ENCODE assay signal across 32 cellular contexts in genomic region chr16:48487287-48487686, GRCh38.
"Had no signal": no experiment of that assay in that cellular context is flagged by ENCODE, and none has a peak within 500 bp of the region (broad histone marks: within the 10 kb centered on the region; RNA-seq: fewer than 3 reads in every experiment).

No MANE protein-coding gene starts in this region.

- H3K4me1 Mint-ChIP-seq: activated naive CD8-positive, alpha-beta T cell treated with anti-CD3 and anti-CD28 coated beads for 36 hours; endodermal cell; nephron progenitor cell; stimulated activated effector memory CD8-positive, alpha-beta T cell treated with anti-CD3 and anti-CD28 coated beads, Interleukin-12 subunit alpha, Interleukin-12 subunit beta, amount 100 ng/mL, for 72 hours; stimulated activated naive CD8-positive, alpha-beta T cell treated with anti-CD3 and anti-CD28 coated beads, Interleukin-15, amount 100 ng/mL, for 72 hours had no signal

- H3K27ac ChIP-seq: brain microvascular endothelial cell, esophagus squamous epithelium, neutrophil, right lobe of liver, skin epidermis, thyroid gland, upper lobe of left lung, vagina, VCaP had no signal

- H3K9me3 ChIP-seq: esophagus squamous epithelium, neutrophil, right lobe of liver, thyroid gland, vagina had no signal

- ATAC-seq: left colon; right lobe of liver; stimulated activated effector memory CD8-positive, alpha-beta T cell treated with anti-CD3 and anti-CD28 coated beads, Interleukin-12 subunit alpha, Interleukin-12 subunit beta, amount 100 ng/mL, for 72 hours; stimulated activated naive CD8-positive, alpha-beta T cell treated with anti-CD3 and anti-CD28 coated beads, Interleukin-15, amount 100 ng/mL, for 72 hours had no signal

- DNase-seq: activated CD4-positive, alpha-beta T cell treated with anti-CD3 and anti-CD28 coated beads for 4 hours; activated CD4-positive, alpha-beta T cell treated with anti-CD3 and anti-CD28 coated beads, Interleukin-2, amount 50 U/mL, for 4 hours; activated CD8-positive, alpha-beta memory T cell treated with anti-CD3 and anti-CD28 coated beads, Interleukin-2, amount 50 U/mL, for 4 hours; activated effector memory CD4-positive, alpha-beta T cell treated with anti-CD3 and anti-CD28 coated beads, Interleukin-2, amount 50 U/mL, for 16 hours; activated naive CD4-positive, alpha-beta T cell treated with anti-CD3 and anti-CD28 coated beads for 36 hours; activated naive CD8-positive, alpha-beta T cell treated with anti-CD3 and anti-CD28 coated beads for 36 hours; activated T-cell treated with anti-CD3 and anti-CD28 coated beads, Interleukin-2, amount 50 U/mL, for 1 hour; amniotic stem cell; brain microvascular endothelial cell; central memory CD4-positive, alpha-beta T cell; endodermal cell; esophagus squamous epithelium; hippocampal formation; kidney; left colon; mammary epithelial cell; naive B cell; nephron progenitor cell; right lobe of liver; stimulated activated CD4-positive, alpha-beta T cell treated with anti-CD3 and anti-CD28 coated beads, Interleukin-4, amount 100 ng/mL, for 24 hours; stimulated activated naive CD8-positive, alpha-beta T cell treated with anti-CD3 and anti-CD28 coated beads, Interleukin-15, amount 100 ng/mL, for 72 hours; T-helper 9 cell; thyroid gland; upper lobe of left lung had no signal

- H3K27me3 ChIP-seq: brain microvascular endothelial cell, esophagus squamous epithelium, neutrophil, right lobe of liver, thyroid gland, upper lobe of left lung, vagina had no signal

- H3K36me3 Mint-ChIP-seq: activated naive CD8-positive, alpha-beta T cell treated with anti-CD3 and anti-CD28 coated beads for 36 hours; naive B cell; stimulated activated effector memory CD8-positive, alpha-beta T cell treated with anti-CD3 and anti-CD28 coated beads, Interleukin-12 subunit alpha, Interleukin-12 subunit beta, amount 100 ng/mL, for 72 hours had no signal

- H3K36me3 ChIP-seq: brain microvascular endothelial cell, esophagus squamous epithelium, neutrophil, right lobe of liver, thyroid gland, upper lobe of left lung, vagina had no signal

- H3K27me3 Mint-ChIP-seq: activated naive CD8-positive, alpha-beta T cell treated with anti-CD3 and anti-CD28 coated beads for 36 hours; progenitor cell of endocrine pancreas had no signal

- H3K4me3 Mint-ChIP-seq: activated naive CD4-positive, alpha-beta T cell treated with anti-CD3 and anti-CD28 coated beads for 36 hours; activated naive CD8-positive, alpha-beta T cell treated with anti-CD3 and anti-CD28 coated beads for 36 hours; activated T-helper 1 cell treated with anti-CD3 and anti-CD28 coated beads, Interleukin-12 subunit alpha, Interleukin-12 subunit beta, Interleukin-2, Interleukin-4 antibody, amounts not matched to agents 30 ng/mL and 10 ng/mL and 1 ng/mL, durations not matched to agents 14 hours and 24 hours and 36 hours; dendritic cell treated with granulocyte-macrophage colony-stimulating factor and Interleukin-4, amounts not matched to agents 40 ng/mL and 50 ng/mL, for 4 days; endodermal cell; naive B cell; nephron progenitor cell; stimulated activated effector memory CD8-positive, alpha-beta T cell treated with anti-CD3 and anti-CD28 coated beads, Interleukin-12 subunit alpha, Interleukin-12 subunit beta, amount 100 ng/mL, for 72 hours; stimulated activated naive CD8-positive, alpha-beta T cell treated with anti-CD3 and anti-CD28 coated beads, Interleukin-15, amount 100 ng/mL, for 72 hours had no signal

- H3K4me3 ChIP-seq: esophagus squamous epithelium, right lobe of liver, skin epidermis, thyroid gland, upper lobe of left lung, vagina had no signal

- H3K9me3 Mint-ChIP-seq: activated naive CD4-positive, alpha-beta T cell treated with anti-CD3 and anti-CD28 coated beads for 36 hours; activated naive CD8-positive, alpha-beta T cell treated with anti-CD3 and anti-CD28 coated beads for 36 hours; dendritic cell treated with granulocyte-macrophage colony-stimulating factor and Interleukin-4, amounts not matched to agents 40 ng/mL and 50 ng/mL, for 4 days; stimulated activated effector memory CD8-positive, alpha-beta T cell treated with anti-CD3 and anti-CD28 coated beads, Interleukin-12 subunit alpha, Interleukin-12 subunit beta, amount 100 ng/mL, for 72 hours; stimulated activated naive CD8-positive, alpha-beta T cell treated with anti-CD3 and anti-CD28 coated beads, Interleukin-15, amount 100 ng/mL, for 72 hours had no signal

- H3K27ac Mint-ChIP-seq: activated naive CD4-positive, alpha-beta T cell treated with anti-CD3 and anti-CD28 coated beads for 36 hours; activated naive CD8-positive, alpha-beta T cell treated with anti-CD3 and anti-CD28 coated beads for 36 hours; activated T-helper 1 cell treated with anti-CD3 and anti-CD28 coated beads, Interleukin-12 subunit alpha, Interleukin-12 subunit beta, Interleukin-2, Interleukin-4 antibody, amounts not matched to agents 30 ng/mL and 10 ng/mL and 1 ng/mL, durations not matched to agents 14 hours and 24 hours and 36 hours; dendritic cell treated with granulocyte-macrophage colony-stimulating factor and Interleukin-4, amounts not matched to agents 40 ng/mL and 50 ng/mL, for 4 days; endodermal cell; nephron progenitor cell; progenitor cell of endocrine pancreas; stimulated activated effector memory CD8-positive, alpha-beta T cell treated with anti-CD3 and anti-CD28 coated beads, Interleukin-12 subunit alpha, Interleukin-12 subunit beta, amount 100 ng/mL, for 72 hours had no signal
